30 cellular contexts compared by ENCODE assay signal in the genomic region with DNA sequence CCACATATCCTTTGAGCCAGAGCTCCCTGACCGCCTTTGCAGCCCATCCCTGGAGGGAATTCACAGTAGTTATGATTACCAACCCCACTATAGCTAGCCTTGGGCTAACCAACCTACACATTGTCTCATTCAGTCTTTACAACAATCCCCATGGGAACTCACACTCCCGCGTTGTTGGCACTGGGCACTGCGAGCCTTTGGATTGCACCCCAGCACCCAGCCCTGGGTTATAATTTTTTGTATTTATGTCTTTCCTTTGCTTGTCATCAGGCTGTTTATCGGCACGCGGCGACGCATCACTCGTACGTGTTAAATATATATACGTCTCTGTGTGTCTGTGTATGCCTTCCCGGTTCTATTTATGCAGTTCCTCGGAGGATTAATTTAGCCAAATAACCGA. TPM values are rescaled to one million over a fixed set of nuclear protein-coding genes. Genes with fewer than 3 reads are reported as not detected.
"Had no signal": no experiment of that assay in that cellular context is flagged by ENCODE, and none has a peak within 500 bp of the region (broad histone marks: within the 10 kb centered on the region; RNA-seq: fewer than 3 reads in every experiment).

No MANE protein-coding gene starts in this region.

- H3K27ac Mint-ChIP-seq: dendritic cell treated with granulocyte-macrophage colony-stimulating factor and Interleukin-4, amounts not matched to agents 40 ng/mL and 50 ng/mL, for 4 days; effector memory CD8-positive, alpha-beta T cell; endodermal cell; mesothelial cell of epicardium; naive B cell had no signal

- H3K9me3 Mint-ChIP-seq: endodermal cell had no signal

- H3K36me3 Mint-ChIP-seq: mesothelial cell of epicardium, naive B cell had no signal

- H3K4me1 Mint-ChIP-seq: mesothelial cell of epicardium, naive B cell had no signal

- DNase-seq: colonic mucosa; cortex of kidney; effector CD8-positive, alpha-beta T cell; effector memory CD8-positive, alpha-beta T cell; endodermal cell; erythroblast; esophagus squamous epithelium; foreskin fibroblast; foreskin melanocyte; gastrocnemius medialis; glutamatergic neuron; head of caudate nucleus; heart right ventricle; hippocampal formation; left cardiac atrium; left lung; left ventricle myocardium superior; lower lobe of right lung; mesenchymal stem cell; mucosa of descending colon; naive B cell had no signal

- ATAC-seq: effector memory CD8-positive, alpha-beta T cell; esophagus mucosa; gastrocnemius medialis; heart right ventricle; left cardiac atrium; left lung; left ventricle myocardium superior; lower lobe of right lung; mucosa of descending colon had no signal

- H3K4me3 Mint-ChIP-seq: dendritic cell treated with granulocyte-macrophage colony-stimulating factor and Interleukin-4, amounts not matched to agents 40 ng/mL and 50 ng/mL, for 4 days; effector memory CD8-positive, alpha-beta T cell; endodermal cell; mesothelial cell of epicardium had no signal

RNA-seq across cellular contexts. Expression of gene IGSF21, which starts 47.3 kb away (rescaled TPM):
- total RNA-seq: dermis microvascular lymphatic vessel endothelial cell, esophagus mucosa, glomerular endothelial cell, kidney epithelial cell, lung microvascular endothelial cell, mesothelial cell of epicardium, myocyte had no signal
- polyA plus RNA-seq: keratinocyte had no signal
